In genomic region chr13:25301347-25302113, GRCh38 we compare ENCODE assay signal across 8 cellular contexts. TPM values are rescaled to one million over a fixed set of nuclear protein-coding genes. Genes with fewer than 3 reads are reported as not detected.
DNase-seq lines count a peak whose midpoint lies in the region; ATAC-seq, FAIRE-seq and TF ChIP-seq lines count a peak whose summit lies in the region.

A gene with protein sequence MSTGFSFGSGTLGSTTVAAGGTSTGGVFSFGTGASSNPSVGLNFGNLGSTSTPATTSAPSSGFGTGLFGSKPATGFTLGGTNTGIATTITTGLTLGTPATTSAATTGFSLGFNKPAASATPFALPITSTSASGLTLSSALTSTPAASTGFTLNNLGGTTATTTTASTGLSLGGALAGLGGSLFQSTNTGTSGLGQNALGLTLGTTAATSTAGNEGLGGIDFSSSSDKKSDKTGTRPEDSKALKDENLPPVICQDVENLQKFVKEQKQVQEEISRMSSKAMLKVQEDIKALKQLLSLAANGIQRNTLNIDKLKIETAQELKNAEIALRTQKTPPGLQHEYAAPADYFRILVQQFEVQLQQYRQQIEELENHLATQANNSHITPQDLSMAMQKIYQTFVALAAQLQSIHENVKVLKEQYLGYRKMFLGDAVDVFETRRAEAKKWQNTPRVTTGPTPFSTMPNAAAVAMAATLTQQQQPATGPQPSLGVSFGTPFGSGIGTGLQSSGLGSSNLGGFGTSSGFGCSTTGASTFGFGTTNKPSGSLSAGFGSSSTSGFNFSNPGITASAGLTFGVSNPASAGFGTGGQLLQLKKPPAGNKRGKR (plus strand): TSS chr13:25301625. CDS start chr13:25301774, 149 bp downstream.

- H3K27me3 ChIP-seq in IMR-90 (ENCODE audit: control insufficient read depth, insufficient read depth, low read length) (peaks cover 3% of the 10 kb centered on the region; the same call in 1 of the 2 replicates), endothelial cell of umbilical vein (ENCODE audit: control insufficient read depth in 2 of 2, insufficient read depth in 2 of 2, low read length in 2 of 2) (peaks cover 8 to 22% of the 10 kb centered on the region in 2 experiments)

- ATAC-seq in GM21528 (IDR thresholded peaks at IDR 0.05; ENCODE audit: low FRiP score, unreplicated experiment) = peak; percentile 97
- peak; percentile 100 for ATAC-seq in IMR-90 (ENCODE audit: low read depth)

- peak within 1 kb of the TSS; percentile 84 for H3K18ac ChIP-seq in IMR-90 (ENCODE audit: low read depth, low read length)

- H3K27ac ChIP-seq in IMR-90 (ENCODE audit: insufficient read depth, low read length) (peak within 1 kb of the TSS; percentile 91), endothelial cell of umbilical vein (ENCODE audit: insufficient read depth, low read depth, low read length) (peak within 1 kb of the TSS; percentile 79)

- H4K20me1 ChIP-seq in IMR-90 (ENCODE audit: insufficient read depth, low read length) = peaks cover 26% of the 10 kb centered on the region
- peaks cover 4% of the 10 kb centered on the region for H4K20me1 ChIP-seq in endothelial cell of umbilical vein (replicated peaks; ENCODE audit: control insufficient read depth, extremely low read depth, insufficient read depth, low read length)

- no peak for TF ChIP-seq CTCF in IMR-90 (conservative IDR thresholded peaks at IDR 0.05; ENCODE audit: low read depth, low read length)
- TF ChIP-seq CTCF in endothelial cell of umbilical vein (IDR thresholded peaks at IDR 0.05; ENCODE audit: extremely low read depth in 1 of 2, insufficient read depth in 1 of 2, low read depth in 1 of 2, low read length in 2 of 2) = no peak

- peak within 1 kb of the TSS; percentile 94 for H3K4me2 ChIP-seq in IMR-90 (ENCODE audit: low read depth, low read length)
- H3K4me2 ChIP-seq in endothelial cell of umbilical vein (ENCODE audit: insufficient read depth, low read length) = peak within 1 kb of the TSS; percentile 100

- dilution Hi-C loops in IMR-90 (cut with HindIII; ENCODE audit: low sequenced_read_pairs, unreplicated experiment) (no loop called here), endothelial cell of umbilical vein (cut with MboI; ENCODE audit: extremely low pct_ligation_motif_present, low sequenced_read_pairs) (no loop called here)

- H3K36me3 ChIP-seq in IMR-90 (ENCODE audit: control insufficient read depth, insufficient read depth, low read length) (peaks cover 2% of the 10 kb centered on the region), endothelial cell of umbilical vein (ENCODE audit: control insufficient read depth in 2 of 2, extremely low read depth in 1 of 2, insufficient read depth in 2 of 2, low read length in 2 of 2) (peaks cover 0 to 2% of the 10 kb centered on the region in 2 experiments)

- peak within 1 kb of the TSS; percentile 90 for H4K91ac ChIP-seq in IMR-90 (ENCODE audit: insufficient read depth, low read depth, low read length)

- H3K56ac ChIP-seq in IMR-90 (ENCODE audit: extremely low read depth, insufficient read depth, low read length) = peak within 1 kb of the TSS; percentile 89

- in situ Hi-C loops in IMR-90 (cut with MboI; ENCODE audit: low sequenced_read_pairs) = no loop called here

- peak within 1 kb of the TSS; percentile 99 for H3K14ac ChIP-seq in IMR-90 (replicated peaks; ENCODE audit: low read depth, low read length)

- H3K9ac ChIP-seq in IMR-90 (ENCODE audit: low read depth, low read length) (peak within 1 kb of the TSS; percentile 99), endothelial cell of umbilical vein (replicated peaks; ENCODE audit: extremely low read depth, insufficient read depth, low read length) (peak within 1 kb of the TSS; percentile 87)

- WGBS in IMR-90 (ENCODE audit: extremely low coverage in 2 of 2, insufficient read length in 1 of 2), 2 experiments = 0% methylated on average over 42 of the region's 64 CpGs; no CpG with 5 or more reads in 1 of the 2 experiments

- no peaks in the 10 kb centered on the region; the same call in 1 of the 2 replicates for H3K4me1 ChIP-seq in IMR-90 (ENCODE audit: control insufficient read depth, insufficient read depth, low read length)
- peaks cover 16% of the 10 kb centered on the region for H3K4me1 ChIP-seq in endothelial cell of umbilical vein (ENCODE audit: control insufficient read depth, extremely low read depth, insufficient read depth, low read length)

- peak within 1 kb of the TSS; percentile 94 for H3K23ac ChIP-seq in IMR-90 (ENCODE audit: low read depth, low read length)

- peaks cover 46% of the 10 kb centered on the region for H3K79me2 ChIP-seq in endothelial cell of umbilical vein (ENCODE audit: control insufficient read depth, insufficient read depth, low read length)

- POLR2A ChIA-PET in IMR-90 (lab: Charles Lee; ENCODE audit: unreplicated experiment) = interaction anchor here (1.3 kb wide), 1 partner anchor 15 kb away, joined by 4 read pairs; no protein-coding TSS in a partner anchor
- POLR2A ChIA-PET in endothelial cell of umbilical vein (lab: Charles Lee) = interaction anchor here (0.6 kb wide), 1 partner anchor 48 kb away, joined by 9 read pairs; no protein-coding TSS in a partner anchor

- H3K4me3 ChIP-seq in IMR-90 (ENCODE audit: insufficient read depth, low read depth, low read length) (peak within 1 kb of the TSS; percentile 92), endothelial cell of umbilical vein (replicated peaks in 1 of 3; ENCODE audit: insufficient read depth in 1 of 3, low read depth in 1 of 3, low read length in 3 of 3) (peak within 1 kb of the TSS; percentile 94 to 99 (median 99))

- peak within 1 kb of the TSS; percentile 75; the same call in 1 of the 2 replicates for H2BK20ac ChIP-seq in IMR-90 (ENCODE audit: low read depth, low read length)

- H4K5ac ChIP-seq in IMR-90 (ENCODE audit: low read depth, low read length) = peak within 1 kb of the TSS; percentile 98

- H3K9me3 ChIP-seq in IMR-90 (ENCODE audit: control insufficient read depth, insufficient read depth, low read length) (no peaks in the 10 kb centered on the region), endothelial cell of umbilical vein (replicated peaks; ENCODE audit: control insufficient read depth, insufficient read depth, low read length) (no peaks in the 10 kb centered on the region)

- H2BK5ac ChIP-seq in IMR-90 (ENCODE audit: low read depth, low read length, poor library complexity, severe bottlenecking) = peak within 1 kb of the TSS; percentile 86

- TF ChIP-seq RAD21 in IMR-90 (IDR thresholded peaks at IDR 0.05; ENCODE audit: low read length) = no peak

- TF ChIP-seq POLR2A in IMR-90 (IDR thresholded peaks at IDR 0.05; ENCODE audit: low read depth, low read length) (peak; percentile 99), endothelial cell of umbilical vein (IDR thresholded peaks at IDR 0.05; ENCODE audit: low read depth, low read length) (peak; percentile 70)

- H2AK5ac ChIP-seq in IMR-90 (ENCODE audit: low read depth, low read length) = peak within 1 kb of the TSS; percentile 62

- peak within 1 kb of the TSS; percentile 97 for H2AFZ ChIP-seq in IMR-90 (replicated peaks; ENCODE audit: low read length, poor library complexity)
- H2AFZ ChIP-seq in endothelial cell of umbilical vein (ENCODE audit: low read depth, low read length) = peak within 1 kb of the TSS; percentile 93

- BruUV-seq in IMR-90 (replicated peaks; lab: Mats Ljungman, UMichigan) = no TSS peak
- BruUV-seq in endothelial cell of umbilical vein (replicated peaks; lab: Mats Ljungman, UMichigan) = no TSS peak

- peak within 1 kb of the TSS; percentile 86 for H2BK120ac ChIP-seq in IMR-90 (ENCODE audit: low read depth, low read length)

- H3K79me1 ChIP-seq in IMR-90 (ENCODE audit: low read depth in 1 of 2, low read length in 2 of 2) = peaks cover 0 to 8% of the 10 kb centered on the region in 2 experiments; a peak in 1 of 4 replicates

- H2AK9ac ChIP-seq in IMR-90 (replicated peaks; ENCODE audit: low read depth, low read length, poor library complexity) = peak within 1 kb of the TSS; percentile 97

- CTCF ChIA-PET in IMR-90 (lab: Yijun Ruan, JAX) (no interaction called here), endothelial cell of umbilical vein (lab: Charles Lee) (interaction anchor here (2.0 to 2.9 kb wide), 2 partner anchors 8 to 15 kb away, joined by 7 to 18 read pairs; partner anchors contain the start of gene MTMR6)

- H2BK15ac ChIP-seq in IMR-90 (ENCODE audit: low read depth, low read length) = peak within 1 kb of the TSS; percentile 89; the same call in 1 of the 3 replicates

- DNase-seq in DMS 273 (lab: John Stamatoyannopoulos, UW; ENCODE audit: unreplicated experiment) (peak; percentile 98), IMR-90 (peak; percentile 95), OCI-M1 (lab: John Stamatoyannopoulos, UW) (peak; percentile 92), activated T-cell treated with anti-CD3 and anti-CD28 coated beads for 24 hours (ENCODE audit: low read depth) (peak; percentile 92), endothelial cell of umbilical vein (ENCODE audit: low read depth, low spot score) (peak; percentile 96), midbrain (lab: John Stamatoyannopoulos, UW) (peak; percentile 97)
- peak; percentile 87 to 88 for DNase-seq in stimulated activated CD8-positive, alpha-beta memory T cell treated with anti-CD3 and anti-CD28 coated beads, Interleukin-2, amount 100 ng/mL, for 1 hour (ENCODE audit: low read depth in 2 of 2)

- intact Hi-C loops in IMR-90 (cut with micrococcal nuclease) = loop anchor here (1.0 kb wide), 1 partner anchor 14 kb away; the partner anchor contains the start of gene MTMR6
- intact Hi-C loops in endothelial cell of umbilical vein (cut with micrococcal nuclease) = loop anchor here (1.0 to 5.0 kb wide), 3 partner anchors 13 to 794 kb away; partner anchors contain the start of gene MTMR6

- H3K4ac ChIP-seq in IMR-90 (ENCODE audit: low read depth, low read length) = peak within 1 kb of the TSS; percentile 96

- peak within 1 kb of the TSS; percentile 99 to 100 for H4K8ac ChIP-seq in IMR-90 (ENCODE audit: low read depth in 2 of 2, low read length in 2 of 2)

- FAIRE-seq in endothelial cell of umbilical vein (lab: Jason Lieb, UNC) = peak; percentile 94

- H3K9me1 ChIP-seq in IMR-90 (ENCODE audit: insufficient read depth, low read length) = no peaks in the 10 kb centered on the region
- no peaks in the 10 kb centered on the region for H3K9me1 ChIP-seq in endothelial cell of umbilical vein (replicated peaks; ENCODE audit: control insufficient read depth, extremely low read depth, insufficient read depth, low read length)

RNA-seq across cellular contexts. Expression of the gene that starts here (rescaled TPM):
- 50.7 and 61.4 TPM in 2 replicates for total RNA-seq in IMR-90 (2012; rRNA removed)
- 25.2 and 29.7 TPM in 2 replicates for polyA plus RNA-seq in IMR-90 (2012; rRNA removed)
- 14.6 and 20.5 TPM in 2 replicates for polyA plus RNA-seq in IMR-90 (2012; cell fraction: cytosol; rRNA removed)
- 15.1 and 32.3 TPM in 2 replicates for polyA plus RNA-seq in IMR-90 (2012; cell fraction: nucleus; rRNA removed; ENCODE audit: low replicate concordance)
- total RNA-seq in endothelial cell of umbilical vein = 49.6 and 59.2 TPM in 2 replicates
- polyA plus RNA-seq in endothelial cell of umbilical vein = 27.2 and 28.5 TPM in 2 replicates
- polyA plus RNA-seq in endothelial cell of umbilical vein (2011; cell fraction: cytosol; rRNA removed) = 18.6 and 20.3 TPM in 2 replicates
- polyA plus RNA-seq in endothelial cell of umbilical vein (2011; cell fraction: nucleus; rRNA removed) = 23.2 and 33.8 TPM in 2 replicates
- 19.6 and 26.4 TPM in 2 replicates for polyA plus RNA-seq in endothelial cell of umbilical vein (2012)
- polyA minus RNA-seq in endothelial cell of umbilical vein = 65.4 and 77.9 TPM in 2 replicates
- polyA minus RNA-seq in endothelial cell of umbilical vein (2011; cell fraction: cytosol; rRNA and poly(A)+ RNA removed) = 23.9 TPM
- 37.9 and 48.1 TPM in 2 replicates for polyA minus RNA-seq in endothelial cell of umbilical vein (2011; cell fraction: nucleus; rRNA and poly(A)+ RNA removed)

Comparison
In these comparisons a context has a peak if more than half of its experiments do, and no peak if none do; other contexts are left out.
1. Peak in every context shown above with its lines: DNase-seq, ATAC-seq, H3K4me3 ChIP-seq and H3K27ac ChIP-seq.